8 cellular contexts compared by ENCODE assay signal in genomic region chr1:70354332-70355110, GRCh38. TPM values are rescaled to one million over a fixed set of nuclear protein-coding genes. Genes with fewer than 3 reads are reported as not detected.
DNase-seq lines count a peak whose midpoint lies in the region; ATAC-seq and TF ChIP-seq lines count a peak whose summit lies in the region.

Gene ANKRD13C (minus strand): TSS chr1:70354722. CDS start chr1:70354408, 314 bp downstream.

- POLR2A ChIA-PET in PC-9 (lab: Charles Lee; ENCODE audit: unreplicated experiment), result interaction anchor here (0.5 to 2.2 kb wide), 10 partner anchors 20 to 726 kb away, joined by 3 to 33 read pairs (median 4); partner anchors contain the start of gene CTH

- peak within 1 kb of the TSS; percentile 94 for H3K4me3 Mint-ChIP-seq in activated T-cell treated with anti-CD3 and anti-CD28 coated beads, Interleukin-2, amount 50 U/mL, for 24 hours

- H3K9me2 ChIP-seq in PC-9 (ENCODE audit: insufficient read depth), result no peaks in the 10 kb centered on the region

- H3K27ac ChIP-seq in PC-9, result peak within 1 kb of the TSS; percentile 76
- H3K27ac ChIP-seq in esophagus (ENCODE audit: low read depth in 2 of 2, low read length in 1 of 2), result peak within 1 kb of the TSS; percentile 96 to 97

- H3K27me3 ChIP-seq in PC-9 (ENCODE audit: insufficient read depth, low read depth), result no peaks in the 10 kb centered on the region
- no peaks in the 10 kb centered on the region for H3K27me3 ChIP-seq in esophagus (ENCODE audit: control insufficient read depth in 1 of 2, insufficient read depth in 2 of 2, low read length in 2 of 2)
- H3K27me3 ChIP-seq in mucosa of stomach (ENCODE audit: control insufficient read depth, insufficient read depth, low read length), result no peaks in the 10 kb centered on the region

- peaks cover 14% of the 10 kb centered on the region; the same call in 1 of the 2 replicates for H4K20me1 ChIP-seq in PC-9 (ENCODE audit: insufficient read depth)

- H3F3A ChIP-seq in PC-9 (ENCODE audit: insufficient read depth, low read depth), result peaks cover 5% of the 10 kb centered on the region; the same call in 1 of the 2 replicates

- H3K36me3 Mint-ChIP-seq in activated T-cell treated with anti-CD3 and anti-CD28 coated beads, Interleukin-2, amount 50 U/mL, for 24 hours (ENCODE audit: low read depth), result peaks cover 51% of the 10 kb centered on the region

- 0% methylated on average over 59 to 65 of the region's 65 CpGs for WGBS in esophagus, 2 donors

- peaks cover 2% of the 10 kb centered on the region for H3K9me3 Mint-ChIP-seq in activated T-cell treated with anti-CD3 and anti-CD28 coated beads, Interleukin-2, amount 50 U/mL, for 24 hours

- DNase-seq in DMS153 treated with DMSO at 0.1 percent for 48 hours (lab: John Stamatoyannopoulos, UW; ENCODE audit: unreplicated experiment) (peak; percentile 80), PC-9 (peak; percentile 89 to 93)
- DNase-seq in Jurkat, Clone E6-1 (ENCODE audit: low read depth, low spot score), result peak; percentile 94
- peak; percentile 93 for DNase-seq in activated T-cell treated with anti-CD3 and anti-CD28 coated beads, Interleukin-2, amount 50 U/mL, for 24 hours
- peak; percentile 65 to 77 for DNase-seq in stimulated activated CD8-positive, alpha-beta memory T cell treated with anti-CD3 and anti-CD28 coated beads, Interleukin-7, amount 100 ng/mL, for 1 hour (ENCODE audit: low read depth in 2 of 2)

- peak within 1 kb of the TSS; percentile 93 for H2AFZ ChIP-seq in PC-9

- H3K27ac Mint-ChIP-seq in activated T-cell treated with anti-CD3 and anti-CD28 coated beads, Interleukin-2, amount 50 U/mL, for 24 hours, result peak within 1 kb of the TSS; percentile 99

- H3K9me3 ChIP-seq in PC-9 (ENCODE audit: insufficient read depth, low read depth) (no peaks in the 10 kb centered on the region), esophagus (ENCODE audit: control insufficient read depth in 2 of 2, insufficient read depth in 1 of 2, low read depth in 1 of 2, low read length in 1 of 2) (no peaks in the 10 kb centered on the region), mucosa of stomach (ENCODE audit: control insufficient read depth, low read length) (no peaks in the 10 kb centered on the region)

- CTCF ChIA-PET in PC-9 (lab: Charles Lee), result interaction anchor here (0.6 kb wide), 1 partner anchor 50 kb away, joined by 5 read pairs; no protein-coding TSS in a partner anchor

- TSS peak; percentile 39 for BruUV-seq in PC-9 (replicated peaks; lab: Mats Ljungman, UMichigan)

- peaks cover 65% of the 10 kb centered on the region for H3K79me2 ChIP-seq in PC-9 (ENCODE audit: low read depth)

- peaks cover 41% of the 10 kb centered on the region for H3K4me1 Mint-ChIP-seq in activated T-cell treated with anti-CD3 and anti-CD28 coated beads, Interleukin-2, amount 50 U/mL, for 24 hours (ENCODE audit: low read depth)

- H3K36me3 ChIP-seq in PC-9 (ENCODE audit: low read depth) (peaks cover 4% of the 10 kb centered on the region; the same call in 1 of the 2 replicates), esophagus (ENCODE audit: control insufficient read depth in 2 of 2, insufficient read depth in 2 of 2, low read length in 1 of 2) (no peaks in the 10 kb centered on the region), mucosa of stomach (ENCODE audit: control insufficient read depth, insufficient read depth, low read length) (no peaks in the 10 kb centered on the region)

- intact Hi-C loops in PC-9 (cut with micrococcal nuclease; ENCODE audit: unreplicated experiment), result loop anchor here (1.0 kb wide), 2 partner anchors 19 to 57 kb away; partner anchors contain the start of gene CTH

- H3K27me3 Mint-ChIP-seq in activated T-cell treated with anti-CD3 and anti-CD28 coated beads, Interleukin-2, amount 50 U/mL, for 24 hours, result no peaks in the 10 kb centered on the region

- peak within 1 kb of the TSS; percentile 81 for H3K4me2 ChIP-seq in PC-9

- no peak for TF ChIP-seq CTCF in PC-9 (conservative IDR thresholded peaks at IDR 0.05)

- H3K4me3 ChIP-seq in Jurkat, Clone E6-1 (ENCODE audit: low read length), result peak within 1 kb of the TSS; percentile 91
- peak within 1 kb of the TSS; percentile 72 for H3K4me3 ChIP-seq in PC-9
- peak within 1 kb of the TSS; percentile 74 to 96 for H3K4me3 ChIP-seq in esophagus (ENCODE audit: low read depth in 1 of 2, low read length in 2 of 2)
- peak within 1 kb of the TSS; percentile 89 for H3K4me3 ChIP-seq in mucosa of stomach (ENCODE audit: low read length)

- peaks cover 18% of the 10 kb centered on the region for H3K4me1 ChIP-seq in PC-9 (replicated peaks; ENCODE audit: insufficient read depth)
- no peaks in the 10 kb centered on the region for H3K4me1 ChIP-seq in esophagus (ENCODE audit: control insufficient read depth in 2 of 2, insufficient read depth in 2 of 2, low read length in 1 of 2)
- peaks cover 4% of the 10 kb centered on the region for H3K4me1 ChIP-seq in mucosa of stomach (ENCODE audit: control insufficient read depth, insufficient read depth, low read length)

- H3K9ac ChIP-seq in mucosa of stomach (ENCODE audit: low read length), result peak within 1 kb of the TSS; percentile 97

- peak; percentile 92 for ATAC-seq in GM21619 (IDR thresholded peaks at IDR 0.05; ENCODE audit: unreplicated experiment)

RNA-seq across cellular contexts. Expression of gene ANKRD13C, which starts in this region (rescaled TPM):
- 7.6 TPM for polyA plus RNA-seq in Jurkat, Clone E6-1 (2012; ENCODE audit: insufficient read depth, insufficient read length)
- 19.4 and 24.3 TPM in 2 replicates for total RNA-seq in PC-9 (2021)
- 1 to 10 TPM; 6.4 to 7.2 TPM for polyA plus RNA-seq in esophagus

Comparison
In these comparisons a context has a peak if more than half of its experiments do, and no peak if none do; other contexts are left out.
1. Peak in every context shown above with its lines: DNase-seq, ATAC-seq, H3K4me3 ChIP-seq and H3K27ac ChIP-seq.